Comparison of ENCODE assay signal across 8 cellular contexts in genomic region chr11:120793806-120794479, GRCh38.
"Had no signal": no experiment of that assay in that cellular context is flagged by ENCODE, and none has a peak within 500 bp of the region (broad histone marks: within the 10 kb centered on the region; RNA-seq: fewer than 3 reads in every experiment).

No MANE protein-coding gene starts in this region.

- H3K36me3 ChIP-seq: HAP-1 had no signal

- DNase-seq: GM23248, GOT3, HFFc6 had no signal

- H3K4me3 Mint-ChIP-seq: HFFc6, IgD-negative memory B cell had no signal

- H3K9me3 ChIP-seq: HAP-1 had no signal

- H3K27ac Mint-ChIP-seq: HFFc6, IgD-negative memory B cell had no signal

- H3K27ac ChIP-seq: GM23248, HL-60 had no signal

- ATAC-seq: HCT116, HepG2 had no signal

- H3K4me1 Mint-ChIP-seq: IgD-negative memory B cell had no signal

- H3K4me3 ChIP-seq: GM23248, HAP-1 had no signal

- H3K4me1 ChIP-seq: HAP-1 had no signal

- H3K9me3 Mint-ChIP-seq: HFFc6, IgD-negative memory B cell had no signal

- H3K36me3 Mint-ChIP-seq: IgD-negative memory B cell had no signal
